Comparison of ENCODE assay signal across 8 cellular contexts in the genomic region with DNA sequence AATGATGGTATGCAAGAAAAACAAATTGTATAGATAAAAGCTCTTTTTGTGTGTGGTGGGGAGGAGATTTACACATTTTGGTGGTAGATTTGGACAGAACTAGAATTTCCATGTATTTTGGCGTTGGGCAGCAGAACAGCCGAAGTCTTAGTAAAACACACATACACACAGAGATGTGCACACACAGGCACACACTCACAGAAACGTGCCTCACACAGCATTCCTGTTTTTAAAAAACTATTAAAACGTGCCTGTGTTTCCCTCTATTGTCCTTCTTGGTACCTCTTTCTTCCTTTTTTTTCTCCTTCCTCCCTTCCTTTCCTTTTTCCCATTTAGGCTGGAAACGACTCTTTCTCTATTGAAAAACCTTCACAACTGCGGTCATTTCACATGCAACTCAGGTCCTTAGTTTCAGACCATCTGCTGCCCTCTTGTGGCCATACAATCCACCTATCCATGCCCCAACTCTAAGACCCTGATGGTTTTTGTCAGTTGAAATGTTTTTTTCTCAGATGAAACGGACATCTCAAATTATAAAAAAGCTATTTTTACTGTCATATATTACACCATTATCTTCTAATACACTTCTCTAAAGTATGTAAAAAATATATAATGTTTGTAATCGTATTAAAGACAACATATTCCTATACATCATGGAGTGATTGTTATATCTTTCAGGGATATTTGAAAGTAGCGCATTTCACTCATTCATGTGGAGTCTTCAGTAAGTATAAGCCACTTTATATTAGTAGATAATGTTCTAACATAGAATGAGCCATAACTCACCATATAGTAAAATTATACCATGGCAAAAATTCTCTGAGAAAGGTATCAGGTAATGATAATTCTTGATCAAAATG.
A peak's percentile ranks its signal among the peaks of the same experiment; 100 is the strongest.
DNase-seq lines count a peak whose midpoint lies in the region; ATAC-seq, FAIRE-seq and TF ChIP-seq lines count a peak whose summit lies in the region.

No MANE protein-coding gene starts in this region.

- peak; percentile 70 for FAIRE-seq in kidney (lab: Jason Lieb, UNC)

- H3K4me1 ChIP-seq in kidney (ENCODE audit: control insufficient read depth in 1 of 2, insufficient read depth in 1 of 2, low read depth in 1 of 2, low read length in 2 of 2) (no peaks in the 10 kb centered on the region), testis (no peaks in the 10 kb centered on the region)

- H3K27ac ChIP-seq in brain microvascular endothelial cell: no peak overlapping the region
- H3K27ac ChIP-seq in kidney (ENCODE audit: low read depth in 2 of 2, low read length in 2 of 2): no peak overlapping the region
- H3K27ac ChIP-seq in testis: no peak overlapping the region

- peak; percentile 49 for DNase-seq in ELF-1 (ENCODE audit: low read depth, low spot score)
- DNase-seq in NCI-H526 (lab: John Stamatoyannopoulos, UW): peak; percentile 50 to 80
- peak; percentile 16 for DNase-seq in brain microvascular endothelial cell
- DNase-seq in kidney: no peak
- DNase-seq in testis: peak; percentile 88
- no peak for DNase-seq in activated CD4-positive, CD25-positive, alpha-beta regulatory T cell treated with anti-CD3 and anti-CD28 coated beads, Interleukin-2, amount 50 U/mL, for 72 hours

- WGBS in testis, 2 donors: 44 to 59% methylated on average over 9 of the region's 9 CpGs

- H3K36me3 ChIP-seq in brain microvascular endothelial cell (replicated peaks) (no peaks in the 10 kb centered on the region), kidney (ENCODE audit: control insufficient read depth in 1 of 2, insufficient read depth in 2 of 2, low read length in 2 of 2) (no peaks in the 10 kb centered on the region), testis (ENCODE audit: low read depth, missing control alignments) (no peaks in the 10 kb centered on the region)

- TF ChIP-seq CTCF in brain microvascular endothelial cell (IDR thresholded peaks at IDR 0.05; ENCODE audit: low read depth, low read length, missing control alignments) (peak; percentile 82), kidney (IDR thresholded peaks at IDR 0.05; ENCODE audit: borderline replicate concordance, extremely low read depth, insufficient read depth) (peak; percentile 62), testis (IDR thresholded peaks at IDR 0.05) (peak; percentile 27 to 68 (median 54))

- no peaks in the 10 kb centered on the region for H3K9me3 ChIP-seq in kidney (ENCODE audit: control insufficient read depth in 1 of 2, low read length in 2 of 2)
- no peaks in the 10 kb centered on the region for H3K9me3 ChIP-seq in testis

- intact Hi-C loops in kidney (cut with DNase I): no loop called here
- intact Hi-C loops in testis (cut with DNase I; ENCODE audit: low total_unique reads): no loop called here

- ATAC-seq in HG03066 (IDR thresholded peaks at IDR 0.05; ENCODE audit: low read depth, unreplicated experiment) (peak; percentile 75), GM19023 (IDR thresholded peaks at IDR 0.05; ENCODE audit: unreplicated experiment) (no peak)

- in situ Hi-C loops in brain microvascular endothelial cell (cut with HindIII; ENCODE audit: low pct_ligation_motif_present, low sequenced_read_pairs): no loop called here

- H3K27me3 ChIP-seq in brain microvascular endothelial cell (replicated peaks): no peaks in the 10 kb centered on the region
- H3K27me3 ChIP-seq in testis: no peaks in the 10 kb centered on the region

- no peak overlapping the region for H3K9ac ChIP-seq in kidney (ENCODE audit: low read length in 2 of 2)

- no peak overlapping the region for H3K4me3 ChIP-seq in brain microvascular endothelial cell (ENCODE audit: low read depth, low read length)
- peak overlapping the region in 1 of 2 donors; percentile 7 for H3K4me3 ChIP-seq in kidney (ENCODE audit: low read length in 2 of 2)
- no peak overlapping the region for H3K4me3 ChIP-seq in testis

- no peak for TF ChIP-seq POLR2A in testis (IDR thresholded peaks at IDR 0.05)

Comparison
In these comparisons a context has a peak if more than half of its experiments do, and no peak if none do; other contexts are left out.
1. DNase-seq: peak in ELF-1 (single experiment), NCI-H526 (2 of 2), brain microvascular endothelial cell (single experiment) and testis (single experiment); none in kidney (single experiment) and activated CD4-positive, CD25-positive, alpha-beta regulatory T cell treated with anti-CD3 and anti-CD28 coated beads, Interleukin-2, amount 50 U/mL, for 72 hours (single experiment).
2. Peak in every context shown above with its lines, with median percentiles within 50 percentile points of each other: CTCF ChIP-seq.